In the genomic region with DNA sequence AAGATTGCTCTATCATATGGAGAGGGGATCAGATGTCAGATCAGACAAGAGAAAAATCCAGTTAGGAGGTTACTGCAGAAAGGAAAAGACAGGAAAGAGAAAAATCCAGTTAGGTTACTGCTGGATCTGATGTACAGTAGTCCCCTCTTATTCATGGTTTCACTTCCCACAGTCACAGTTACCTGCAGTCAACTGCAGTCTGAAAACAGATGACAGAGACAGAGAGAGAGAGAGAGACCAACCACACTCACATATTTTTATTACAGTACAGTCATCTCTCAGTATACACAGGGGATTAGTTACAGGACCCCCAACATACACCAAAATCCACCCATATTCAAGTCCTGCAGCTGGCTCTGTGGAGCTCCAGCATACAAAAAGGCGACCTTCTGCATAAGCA, we compare ENCODE assay signal across 13 cellular contexts. TPM values are rescaled to one million over a fixed set of nuclear protein-coding genes. Genes with fewer than 3 reads are reported as not detected.
DNase-seq lines count a peak whose midpoint lies in the region; ATAC-seq, FAIRE-seq and TF ChIP-seq lines count a peak whose summit lies in the region.
"Had no signal": no experiment of that assay in that cellular context is flagged by ENCODE, and none has a peak within 500 bp of the region (broad histone marks: within the 10 kb centered on the region; RNA-seq: fewer than 3 reads in every experiment).

No MANE protein-coding gene starts in this region.

- intact Hi-C loops in pancreas (cut with DNase I), result loop anchor here in 2 of 3 donors (5.0 to 10.0 kb wide), 2 partner anchors 214 to 217 kb away; no protein-coding TSS in a partner anchor

- no peak for TF ChIP-seq CTCF in OCI-LY1 (IDR thresholded peaks at IDR 0.05; ENCODE audit: low read length)
- TF ChIP-seq CTCF in pancreas (IDR thresholded peaks at IDR 0.05), result no peak
- no peak for TF ChIP-seq CTCF in GM10266 (IDR thresholded peaks at IDR 0.05; ENCODE audit: control insufficient read depth, insufficient read depth, low read depth, missing control alignments)

- no peak overlapping the region for H2AFZ ChIP-seq in OCI-LY1 (ENCODE audit: low read length)

- no peaks in the 10 kb centered on the region for H3F3A ChIP-seq in OCI-LY1 (ENCODE audit: insufficient read depth, low read length)

- H3K36me3 ChIP-seq in OCI-LY1 (ENCODE audit: insufficient read depth, low read length) (peaks cover 57% of the 10 kb centered on the region), pancreas (peaks cover 0 to 24% (median 18%) of the 10 kb centered on the region in 3 donors)

- TF ChIP-seq POLR2A in GM12891 (IDR thresholded peaks at IDR 0.05; ENCODE audit: low read depth, low read length), result no peak

- peak; percentile 67 for ATAC-seq in GM19455 (IDR thresholded peaks at IDR 0.05; ENCODE audit: unreplicated experiment)
- peak; percentile 78 for ATAC-seq in HG03025 (IDR thresholded peaks at IDR 0.05; ENCODE audit: low FRiP score, unreplicated experiment)
- no peak for ATAC-seq in pancreas

- H4K20me1 ChIP-seq in OCI-LY1 (ENCODE audit: insufficient read depth, low read length), result no peaks in the 10 kb centered on the region

- no peak overlapping the region for H3K4me3 ChIP-seq in OCI-LY1 (ENCODE audit: low read depth, low read length, poor library complexity, severe bottlenecking)
- no peak overlapping the region for H3K4me3 ChIP-seq in pancreas
- H3K4me3 ChIP-seq: skin epidermis had no signal

- H3K9me3 ChIP-seq in OCI-LY1 (ENCODE audit: low read length), result no peaks in the 10 kb centered on the region
- no peaks in the 10 kb centered on the region for H3K9me3 ChIP-seq in pancreas

- no peak overlapping the region for H3K9ac ChIP-seq in OCI-LY1 (ENCODE audit: low read length)

- 85 to 92% methylated on average over 1 of the region's 1 CpG for WGBS in pancreas, 2 donors

- H3K79me2 ChIP-seq in OCI-LY1 (ENCODE audit: insufficient read depth, low read length), result no peaks in the 10 kb centered on the region

- H3K27me3 ChIP-seq in OCI-LY1 (ENCODE audit: insufficient read depth, low read length) (no peaks in the 10 kb centered on the region), pancreas (no peaks in the 10 kb centered on the region)

- H3K4me1 ChIP-seq in OCI-LY1 (ENCODE audit: insufficient read depth, low read length, severe bottlenecking), result peaks cover 38% of the 10 kb centered on the region
- no peaks in the 10 kb centered on the region for H3K4me1 ChIP-seq in pancreas

- H3K27ac ChIP-seq in OCI-LY1 (ENCODE audit: low read depth, low read length, poor library complexity, severe bottlenecking) (peak overlapping the region; percentile 63), pancreas (no peak overlapping the region)
- H3K27ac ChIP-seq: skin epidermis had no signal

- FAIRE-seq in GM12891 (lab: Jason Lieb, UNC), result peak; percentile 83
- FAIRE-seq in pancreas (lab: Jason Lieb, UNC), result no peak
- FAIRE-seq: bronchial epithelial cell had no signal

- no peak for DNase-seq in GM12891 (ENCODE audit: insufficient read length, low spot score)
- no peak for DNase-seq in pancreas
- DNase-seq in NCI-H1694 (lab: John Stamatoyannopoulos, UW), result no peak
- DNase-seq in GM10266 (ENCODE audit: extremely low spot score), result no peak
- DNase-seq in epidermal melanocyte (ENCODE audit: insufficient read length, low spot score), result no peak
- DNase-seq: foreskin fibroblast had no signal

- H3K9me2 ChIP-seq in OCI-LY1 (ENCODE audit: low read depth, low read length), result no peaks in the 10 kb centered on the region

- H3K4me2 ChIP-seq in OCI-LY1 (ENCODE audit: low read length), result peak overlapping the region; percentile 19; the same call in 1 of the 2 replicates

TF ChIP-seq in GM12891, 5 proteins besides CTCF, POLR2A, EP300 and RAD21:
- peak; percentile 58; the same call in 1 of the 2 replicates for TF ChIP-seq POU2F2 (IDR thresholded peaks at IDR 0.05; ENCODE audit: low read depth, low read length)
- TF ChIP-seq PAX5 (IDR thresholded peaks at IDR 0.05; ENCODE audit: insufficient read depth, low read length, severe bottlenecking), result no peak
- TF ChIP-seq TAF1 (IDR thresholded peaks at IDR 0.05; ENCODE audit: low read depth, low read length), result no peak
- TF ChIP-seq SPI1 (IDR thresholded peaks at IDR 0.05; ENCODE audit: low read depth, low read length), result peak; percentile 92
- TF ChIP-seq POLR2AphosphoS5 (IDR thresholded peaks at IDR 0.05; ENCODE audit: low read depth, low read length), result no peak

RNA-seq across cellular contexts. Expression of gene NUP133, which starts 29.3 kb away (rescaled TPM):
- 13.2 TPM for polyA plus RNA-seq in GM12891 (2012; ENCODE audit: low read depth, missing spikeins)
- 10 to 100 TPM; 12.0 to 18.7 (median 15.2) TPM for total RNA-seq in pancreas
- 10 to 100 TPM in 1 of 2 donors, 1 to 10 TPM in 1; 6.3 to 13.7 TPM for polyA plus RNA-seq in pancreas

RNA-seq across cellular contexts. Expression of gene ACTA1, which starts 45.0 kb away (rescaled TPM):
- 0.08 TPM for polyA plus RNA-seq in GM12891 (2012; ENCODE audit: low read depth, missing spikeins)
- total RNA-seq in pancreas, result 1 to 10 TPM in 1 of 6 donors, not detected in 5; 4.2 TPM
- 1 to 10 TPM in 1 of 2 donors, under 1 TPM in 1; 0.76 to 6.9 TPM for polyA plus RNA-seq in pancreas
- total RNA-seq: bronchial epithelial cell, RPMI7951 had no signal
- polyA plus RNA-seq: CD14-positive monocyte had no signal

Comparison
In these comparisons a context has a peak if more than half of its experiments do, and no peak if none do; other contexts are left out.
1. ATAC-seq: peak in GM19455 (single experiment) and HG03025 (single experiment); none in pancreas (0 of 4).